In the genomic region with DNA sequence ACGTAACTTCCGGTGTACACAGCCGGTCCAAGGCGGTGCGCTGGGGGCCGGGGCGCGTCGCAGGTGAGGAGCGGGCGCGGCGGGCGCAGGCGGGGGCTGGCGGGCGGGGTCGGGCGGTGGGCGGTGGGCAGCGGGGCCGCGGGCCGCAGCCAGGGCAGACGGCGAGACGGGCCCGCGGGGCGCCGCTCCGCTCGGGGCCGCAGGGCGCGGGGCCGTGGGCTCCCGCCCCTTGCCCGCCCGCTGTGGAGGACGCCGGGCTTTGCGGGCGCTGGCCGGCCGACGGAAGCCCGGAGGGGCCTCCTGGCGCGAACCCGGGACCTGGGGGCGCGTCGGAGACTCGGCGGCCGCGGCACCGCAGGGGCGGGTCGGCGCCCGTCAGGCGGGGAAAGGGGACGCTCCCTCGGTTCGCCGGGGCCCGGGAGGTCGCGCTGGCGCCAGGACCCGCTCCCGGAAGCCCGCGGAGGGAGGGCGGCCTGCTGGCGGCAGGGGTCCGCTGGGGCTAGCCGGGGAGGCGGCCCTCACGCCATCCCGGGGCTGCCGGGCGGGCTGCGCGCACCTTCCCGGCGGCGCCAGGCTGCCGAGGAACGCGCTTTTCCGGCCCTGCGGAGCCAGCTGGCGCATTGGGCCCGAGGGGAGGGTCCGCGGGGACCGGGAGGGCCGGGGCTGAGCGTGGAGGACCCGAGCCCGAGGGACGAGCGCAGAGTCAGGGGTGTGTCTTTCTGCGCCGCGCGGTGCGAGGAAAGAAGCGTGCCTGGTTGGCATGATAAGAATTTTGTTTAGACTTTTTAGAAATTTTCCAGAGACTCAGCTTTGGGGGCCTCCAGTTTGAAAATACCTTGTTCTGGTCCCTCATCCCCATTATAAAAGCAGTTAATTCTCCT, we compare ENCODE assay signal across 1 cellular context.
TF ChIP-seq lines count a peak whose summit lies in the region.

A gene with protein sequence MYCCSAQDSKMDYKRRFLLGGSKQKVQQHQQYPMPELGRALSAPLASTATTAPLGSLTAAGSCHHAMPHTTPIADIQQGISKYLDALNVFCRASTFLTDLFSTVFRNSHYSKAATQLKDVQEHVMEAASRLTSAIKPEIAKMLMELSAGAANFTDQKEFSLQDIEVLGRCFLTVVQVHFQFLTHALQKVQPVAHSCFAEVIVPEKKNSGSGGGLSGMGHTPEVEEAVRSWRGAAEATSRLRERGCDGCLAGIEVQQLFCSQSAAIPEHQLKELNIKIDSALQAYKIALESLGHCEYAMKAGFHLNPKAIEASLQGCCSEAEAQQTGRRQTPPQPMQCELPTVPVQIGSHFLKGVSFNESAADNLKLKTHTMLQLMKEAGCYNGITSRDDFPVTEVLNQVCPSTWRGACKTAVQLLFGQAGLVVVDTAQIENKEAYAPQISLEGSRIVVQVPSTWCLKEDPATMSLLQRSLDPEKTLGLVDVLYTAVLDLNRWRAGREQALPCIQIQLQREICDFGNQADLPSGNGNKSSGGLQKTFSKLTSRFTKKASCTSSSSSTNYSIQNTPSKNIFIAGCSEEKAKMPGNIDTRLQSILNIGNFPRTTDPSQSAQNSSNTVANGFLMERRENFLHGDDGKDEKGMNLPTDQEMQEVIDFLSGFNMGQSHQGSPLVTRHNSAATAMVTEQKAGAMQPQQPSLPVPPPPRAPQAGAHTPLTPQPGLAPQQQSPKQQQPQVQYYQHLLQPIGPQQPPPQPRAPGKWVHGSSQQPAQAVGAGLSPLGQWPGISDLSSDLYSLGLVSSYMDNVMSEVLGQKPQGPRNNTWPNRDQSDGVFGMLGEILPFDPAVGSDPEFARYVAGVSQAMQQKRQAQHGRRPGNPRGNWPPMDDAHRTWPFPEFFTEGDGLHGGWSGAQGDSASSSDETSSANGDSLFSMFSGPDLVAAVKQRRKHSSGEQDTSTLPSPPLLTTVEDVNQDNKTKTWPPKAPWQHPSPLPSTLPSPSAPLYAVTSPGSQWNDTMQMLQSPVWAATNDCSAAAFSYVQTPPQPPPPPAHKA (N-terminal part only) (plus strand): TSS at position 3 of the 881 bp plus-strand sequence. CDS start 45,920 bp downstream, outside the sequence.

TF ChIP-seq in K562, 482 proteins besides CTCF, POLR2A, EP300 and RAD21 (continues in another document):
- TF ChIP-seq YY1 (IDR thresholded peaks at IDR 0.05; ENCODE audit: borderline replicate concordance in 1 of 3, control insufficient read depth in 1 of 3, extremely low read depth in 1 of 3, insufficient read depth in 3 of 3, insufficient read length in 1 of 3, insufficient replicate concordance in 2 of 3, low read depth in 1 of 3, low read length in 2 of 3) (peak in 1 of 3 experiments; percentile 7), ILF3 (IDR thresholded peaks at IDR 0.05; ENCODE audit: borderline replicate concordance) (0 out of 2 replicates have a peak, but pooled peaks have one; percentile 18), CBX3 (IDR thresholded peaks at IDR 0.05; ENCODE audit: borderline replicate concordance in 1 of 2, low read length in 2 of 2) (0 out of 3 replicates have a peak, but pooled peaks of 1 of the 2 experiments have one; percentile 2), DDX20 (tag; IDR thresholded peaks at IDR 0.05; ENCODE audit: low read depth) (no peak), ZNF431 (CRISPR knock-in tag; IDR thresholded peaks at IDR 0.05) (no peak), NCOA2 (IDR thresholded peaks at IDR 0.05; ENCODE audit: partially characterized antibody in 2 of 2) (no peak), CXXC5 (CRISPR knock-in tag; IDR thresholded peaks at IDR 0.05) (peak; percentile 75), L3MBTL2 (IDR thresholded peaks at IDR 0.05) (peak; percentile 63; the same call in 1 of the 2 replicates), NEUROD1 (IDR thresholded peaks at IDR 0.05; ENCODE audit: borderline replicate concordance, low read depth, low read length, partially characterized antibody) (peak; percentile 1), MTA3 (IDR thresholded peaks at IDR 0.05; ENCODE audit: borderline replicate concordance) (peak; percentile 76; the same call in 1 of the 2 replicates), PHF8 (IDR thresholded peaks at IDR 0.05; ENCODE audit: borderline replicate concordance, low read length) (peak; percentile 62; the same call in 1 of the 2 replicates), SIN3A (IDR thresholded peaks at IDR 0.05; ENCODE audit: borderline replicate concordance in 2 of 2, control insufficient read depth in 1 of 2, low read depth in 2 of 2, low read length in 2 of 2) (peak; percentile 20 to 63; a peak in 2 of 4 replicates), CBFA2T3 (IDR thresholded peaks at IDR 0.05) (peak; percentile 32; the same call in 1 of the 2 replicates), ZNF224 (CRISPR knock-in tag; IDR thresholded peaks at IDR 0.05) (no peak), ZBTB17 (CRISPR knock-in tag; IDR thresholded peaks at IDR 0.05) (peak; percentile 59; the same call in 1 of the 2 replicates), FOXK1 (CRISPR knock-in tag; IDR thresholded peaks at IDR 0.05; ENCODE audit: borderline replicate concordance) (no peak), ETV1 (tag; conservative IDR thresholded peaks at IDR 0.05; ENCODE audit: low read depth) (no peak), GABPA (tag; conservative IDR thresholded peaks at IDR 0.05; ENCODE audit: low read depth) (peak; percentile 94), POLR2G (IDR thresholded peaks at IDR 0.05; ENCODE audit: low read depth, low read length) (peak; percentile 78), HDAC1 (IDR thresholded peaks at IDR 0.05) (peak in 1 of 2 experiments; percentile 31; a peak in 1 of 4 replicates), RBM17 (IDR thresholded peaks at IDR 0.05; ENCODE audit: borderline replicate concordance, low read depth, low read length) (no peak), SMAD4 (CRISPR knock-in tag; conservative IDR thresholded peaks at IDR 0.05) (peak; percentile 65; the same call in 1 of the 2 replicates), CTBP1 (IDR thresholded peaks at IDR 0.05; ENCODE audit: borderline replicate concordance) (peak; percentile 75)
- TF ChIP-seq, protein P1, sequence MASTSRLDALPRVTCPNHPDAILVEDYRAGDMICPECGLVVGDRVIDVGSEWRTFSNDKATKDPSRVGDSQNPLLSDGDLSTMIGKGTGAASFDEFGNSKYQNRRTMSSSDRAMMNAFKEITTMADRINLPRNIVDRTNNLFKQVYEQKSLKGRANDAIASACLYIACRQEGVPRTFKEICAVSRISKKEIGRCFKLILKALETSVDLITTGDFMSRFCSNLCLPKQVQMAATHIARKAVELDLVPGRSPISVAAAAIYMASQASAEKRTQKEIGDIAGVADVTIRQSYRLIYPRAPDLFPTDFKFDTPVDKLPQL (IDR thresholded peaks at IDR 0.05; ENCODE audit: extremely low read depth, insufficient read length), result no peak
- TF ChIP-seq, protein P2, sequence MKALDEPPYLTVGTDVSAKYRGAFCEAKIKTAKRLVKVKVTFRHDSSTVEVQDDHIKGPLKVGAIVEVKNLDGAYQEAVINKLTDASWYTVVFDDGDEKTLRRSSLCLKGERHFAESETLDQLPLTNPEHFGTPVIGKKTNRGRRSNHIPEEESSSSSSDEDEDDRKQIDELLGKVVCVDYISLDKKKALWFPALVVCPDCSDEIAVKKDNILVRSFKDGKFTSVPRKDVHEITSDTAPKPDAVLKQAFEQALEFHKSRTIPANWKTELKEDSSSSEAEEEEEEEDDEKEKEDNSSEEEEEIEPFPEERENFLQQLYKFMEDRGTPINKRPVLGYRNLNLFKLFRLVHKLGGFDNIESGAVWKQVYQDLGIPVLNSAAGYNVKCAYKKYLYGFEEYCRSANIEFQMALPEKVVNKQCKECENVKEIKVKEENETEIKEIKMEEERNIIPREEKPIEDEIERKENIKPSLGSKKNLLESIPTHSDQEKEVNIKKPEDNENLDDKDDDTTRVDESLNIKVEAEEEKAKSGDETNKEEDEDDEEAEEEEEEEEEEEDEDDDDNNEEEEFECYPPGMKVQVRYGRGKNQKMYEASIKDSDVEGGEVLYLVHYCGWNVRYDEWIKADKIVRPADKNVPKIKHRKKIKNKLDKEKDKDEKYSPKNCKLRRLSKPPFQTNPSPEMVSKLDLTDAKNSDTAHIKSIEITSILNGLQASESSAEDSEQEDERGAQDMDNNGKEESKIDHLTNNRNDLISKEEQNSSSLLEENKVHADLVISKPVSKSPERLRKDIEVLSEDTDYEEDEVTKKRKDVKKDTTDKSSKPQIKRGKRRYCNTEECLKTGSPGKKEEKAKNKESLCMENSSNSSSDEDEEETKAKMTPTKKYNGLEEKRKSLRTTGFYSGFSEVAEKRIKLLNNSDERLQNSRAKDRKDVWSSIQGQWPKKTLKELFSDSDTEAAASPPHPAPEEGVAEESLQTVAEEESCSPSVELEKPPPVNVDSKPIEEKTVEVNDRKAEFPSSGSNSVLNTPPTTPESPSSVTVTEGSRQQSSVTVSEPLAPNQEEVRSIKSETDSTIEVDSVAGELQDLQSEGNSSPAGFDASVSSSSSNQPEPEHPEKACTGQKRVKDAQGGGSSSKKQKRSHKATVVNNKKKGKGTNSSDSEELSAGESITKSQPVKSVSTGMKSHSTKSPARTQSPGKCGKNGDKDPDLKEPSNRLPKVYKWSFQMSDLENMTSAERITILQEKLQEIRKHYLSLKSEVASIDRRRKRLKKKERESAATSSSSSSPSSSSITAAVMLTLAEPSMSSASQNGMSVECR (CRISPR knock-in tag; IDR thresholded peaks at IDR 0.05), result peak; percentile 73
- TF ChIP-seq, protein P3, sequence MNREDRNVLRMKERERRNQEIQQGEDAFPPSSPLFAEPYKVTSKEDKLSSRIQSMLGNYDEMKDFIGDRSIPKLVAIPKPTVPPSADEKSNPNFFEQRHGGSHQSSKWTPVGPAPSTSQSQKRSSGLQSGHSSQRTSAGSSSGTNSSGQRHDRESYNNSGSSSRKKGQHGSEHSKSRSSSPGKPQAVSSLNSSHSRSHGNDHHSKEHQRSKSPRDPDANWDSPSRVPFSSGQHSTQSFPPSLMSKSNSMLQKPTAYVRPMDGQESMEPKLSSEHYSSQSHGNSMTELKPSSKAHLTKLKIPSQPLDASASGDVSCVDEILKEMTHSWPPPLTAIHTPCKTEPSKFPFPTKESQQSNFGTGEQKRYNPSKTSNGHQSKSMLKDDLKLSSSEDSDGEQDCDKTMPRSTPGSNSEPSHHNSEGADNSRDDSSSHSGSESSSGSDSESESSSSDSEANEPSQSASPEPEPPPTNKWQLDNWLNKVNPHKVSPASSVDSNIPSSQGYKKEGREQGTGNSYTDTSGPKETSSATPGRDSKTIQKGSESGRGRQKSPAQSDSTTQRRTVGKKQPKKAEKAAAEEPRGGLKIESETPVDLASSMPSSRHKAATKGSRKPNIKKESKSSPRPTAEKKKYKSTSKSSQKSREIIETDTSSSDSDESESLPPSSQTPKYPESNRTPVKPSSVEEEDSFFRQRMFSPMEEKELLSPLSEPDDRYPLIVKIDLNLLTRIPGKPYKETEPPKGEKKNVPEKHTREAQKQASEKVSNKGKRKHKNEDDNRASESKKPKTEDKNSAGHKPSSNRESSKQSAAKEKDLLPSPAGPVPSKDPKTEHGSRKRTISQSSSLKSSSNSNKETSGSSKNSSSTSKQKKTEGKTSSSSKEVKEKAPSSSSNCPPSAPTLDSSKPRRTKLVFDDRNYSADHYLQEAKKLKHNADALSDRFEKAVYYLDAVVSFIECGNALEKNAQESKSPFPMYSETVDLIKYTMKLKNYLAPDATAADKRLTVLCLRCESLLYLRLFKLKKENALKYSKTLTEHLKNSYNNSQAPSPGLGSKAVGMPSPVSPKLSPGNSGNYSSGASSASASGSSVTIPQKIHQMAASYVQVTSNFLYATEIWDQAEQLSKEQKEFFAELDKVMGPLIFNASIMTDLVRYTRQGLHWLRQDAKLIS (CRISPR knock-in tag; IDR thresholded peaks at IDR 0.05), result 0 out of 2 replicates have a peak, but pooled peaks have one; percentile 5
- TF ChIP-seq, protein P4, sequence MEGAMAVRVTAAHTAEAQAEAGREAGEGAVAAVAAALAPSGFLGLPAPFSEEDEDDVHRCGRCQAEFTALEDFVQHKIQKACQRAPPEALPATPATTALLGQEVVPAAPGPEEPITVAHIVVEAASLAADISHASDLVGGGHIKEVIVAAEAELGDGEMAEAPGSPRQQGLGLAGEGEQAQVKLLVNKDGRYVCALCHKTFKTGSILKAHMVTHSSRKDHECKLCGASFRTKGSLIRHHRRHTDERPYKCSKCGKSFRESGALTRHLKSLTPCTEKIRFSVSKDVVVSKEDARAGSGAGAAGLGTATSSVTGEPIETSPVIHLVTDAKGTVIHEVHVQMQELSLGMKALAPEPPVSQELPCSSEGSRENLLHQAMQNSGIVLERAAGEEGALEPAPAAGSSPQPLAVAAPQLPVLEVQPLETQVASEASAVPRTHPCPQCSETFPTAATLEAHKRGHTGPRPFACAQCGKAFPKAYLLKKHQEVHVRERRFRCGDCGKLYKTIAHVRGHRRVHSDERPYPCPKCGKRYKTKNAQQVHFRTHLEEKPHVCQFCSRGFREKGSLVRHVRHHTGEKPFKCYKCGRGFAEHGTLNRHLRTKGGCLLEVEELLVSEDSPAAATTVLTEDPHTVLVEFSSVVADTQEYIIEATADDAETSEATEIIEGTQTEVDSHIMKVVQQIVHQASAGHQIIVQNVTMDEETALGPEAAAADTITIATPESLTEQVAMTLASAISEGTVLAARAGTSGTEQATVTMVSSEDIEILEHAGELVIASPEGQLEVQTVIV (CRISPR knock-in tag; IDR thresholded peaks at IDR 0.05; ENCODE audit: borderline replicate concordance), result 0 out of 2 replicates have a peak, but pooled peaks have one; percentile 29
- TF ChIP-seq, protein P5, sequence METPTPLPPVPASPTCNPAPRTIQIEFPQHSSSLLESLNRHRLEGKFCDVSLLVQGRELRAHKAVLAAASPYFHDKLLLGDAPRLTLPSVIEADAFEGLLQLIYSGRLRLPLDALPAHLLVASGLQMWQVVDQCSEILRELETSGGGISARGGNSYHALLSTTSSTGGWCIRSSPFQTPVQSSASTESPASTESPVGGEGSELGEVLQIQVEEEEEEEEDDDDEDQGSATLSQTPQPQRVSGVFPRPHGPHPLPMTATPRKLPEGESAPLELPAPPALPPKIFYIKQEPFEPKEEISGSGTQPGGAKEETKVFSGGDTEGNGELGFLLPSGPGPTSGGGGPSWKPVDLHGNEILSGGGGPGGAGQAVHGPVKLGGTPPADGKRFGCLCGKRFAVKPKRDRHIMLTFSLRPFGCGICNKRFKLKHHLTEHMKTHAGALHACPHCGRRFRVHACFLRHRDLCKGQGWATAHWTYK (CRISPR knock-in tag; IDR thresholded peaks at IDR 0.05), result 0 out of 2 replicates have a peak, but pooled peaks have one; percentile 50
- TF ChIP-seq, protein P6, sequence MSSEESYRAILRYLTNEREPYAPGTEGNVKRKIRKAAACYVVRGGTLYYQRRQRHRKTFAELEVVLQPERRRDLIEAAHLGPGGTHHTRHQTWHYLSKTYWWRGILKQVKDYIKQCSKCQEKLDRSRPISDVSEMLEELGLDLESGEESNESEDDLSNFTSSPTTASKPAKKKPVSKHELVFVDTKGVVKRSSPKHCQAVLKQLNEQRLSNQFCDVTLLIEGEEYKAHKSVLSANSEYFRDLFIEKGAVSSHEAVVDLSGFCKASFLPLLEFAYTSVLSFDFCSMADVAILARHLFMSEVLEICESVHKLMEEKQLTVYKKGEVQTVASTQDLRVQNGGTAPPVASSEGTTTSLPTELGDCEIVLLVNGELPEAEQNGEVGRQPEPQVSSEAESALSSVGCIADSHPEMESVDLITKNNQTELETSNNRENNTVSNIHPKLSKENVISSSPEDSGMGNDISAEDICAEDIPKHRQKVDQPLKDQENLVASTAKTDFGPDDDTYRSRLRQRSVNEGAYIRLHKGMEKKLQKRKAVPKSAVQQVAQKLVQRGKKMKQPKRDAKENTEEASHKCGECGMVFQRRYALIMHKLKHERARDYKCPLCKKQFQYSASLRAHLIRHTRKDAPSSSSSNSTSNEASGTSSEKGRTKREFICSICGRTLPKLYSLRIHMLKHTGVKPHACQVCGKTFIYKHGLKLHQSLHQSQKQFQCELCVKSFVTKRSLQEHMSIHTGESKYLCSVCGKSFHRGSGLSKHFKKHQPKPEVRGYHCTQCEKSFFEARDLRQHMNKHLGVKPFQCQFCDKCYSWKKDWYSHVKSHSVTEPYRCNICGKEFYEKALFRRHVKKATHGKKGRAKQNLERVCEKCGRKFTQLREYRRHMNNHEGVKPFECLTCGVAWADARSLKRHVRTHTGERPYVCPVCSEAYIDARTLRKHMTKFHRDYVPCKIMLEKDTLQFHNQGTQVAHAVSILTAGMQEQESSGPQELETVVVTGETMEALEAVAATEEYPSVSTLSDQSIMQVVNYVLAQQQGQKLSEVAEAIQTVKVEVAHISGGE (CRISPR knock-in tag; IDR thresholded peaks at IDR 0.05), result peak in 2 of 3 experiments; percentile 46 to 65; a peak in 3 of 6 replicates
